Comparison of ENCODE assay signal across 26 cellular contexts in the genomic region with DNA sequence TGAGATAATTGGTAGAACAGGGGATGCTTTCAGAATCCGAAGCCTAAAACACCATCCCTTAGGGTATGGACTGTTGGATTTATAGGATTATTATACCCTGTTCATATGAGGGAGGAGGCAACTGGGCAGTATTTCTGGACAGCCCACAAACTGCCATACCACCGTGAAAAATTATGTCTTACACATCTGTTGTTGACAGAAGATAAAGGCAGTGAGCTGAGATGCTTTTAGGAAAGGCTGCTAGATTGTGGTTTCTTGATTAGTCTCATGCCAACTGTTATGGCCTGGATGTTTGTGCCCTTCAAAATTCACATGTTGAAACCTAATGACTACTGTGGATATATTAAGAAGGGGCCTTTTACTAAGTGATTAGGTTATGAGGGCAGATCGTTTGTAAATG.
DNase-seq lines count a peak whose midpoint lies in the region; ATAC-seq and TF ChIP-seq lines count a peak whose summit lies in the region.
"Had no signal": no experiment of that assay in that cellular context is flagged by ENCODE, and none has a peak within 500 bp of the region (broad histone marks: within the 10 kb centered on the region; RNA-seq: fewer than 3 reads in every experiment).

No MANE protein-coding gene starts in this region.

- peaks cover 48% of the 10 kb centered on the region for H3K36me3 Mint-ChIP-seq in activated CD8-positive, alpha-beta T cell treated with anti-CD3 and anti-CD28 coated beads, Interleukin-2, amount 10 ng/mL, durations not matched to agents 7 days and 5 days (ENCODE audit: low read depth)
- peaks cover 43% of the 10 kb centered on the region for H3K36me3 Mint-ChIP-seq in activated CD8-positive, alpha-beta T cell treated with anti-CD3 and anti-CD28 coated beads for 36 hours (ENCODE audit: low read depth)

- POLR2A ChIA-PET in activated CD8-positive, alpha-beta T cell treated with anti-CD3 and anti-CD28 coated beads, Interleukin-2, amount 10 ng/mL, durations not matched to agents 7 days and 5 days (lab: Charles Lee) = no interaction called here
- POLR2A ChIA-PET in activated CD8-positive, alpha-beta T cell treated with anti-CD3 and anti-CD28 coated beads for 36 hours (lab: Charles Lee) = no interaction called here

- ATAC-seq in activated CD8-positive, alpha-beta T cell treated with anti-CD3 and anti-CD28 coated beads, Interleukin-2, amount 10 ng/mL, durations not matched to agents 7 days and 5 days = no peak
- ATAC-seq in activated CD8-positive, alpha-beta T cell treated with anti-CD3 and anti-CD28 coated beads for 36 hours = no peak
- no peak for ATAC-seq in GM21515 (IDR thresholded peaks at IDR 0.05; ENCODE audit: unreplicated experiment)
- no peak for ATAC-seq in GM19023 (IDR thresholded peaks at IDR 0.05; ENCODE audit: unreplicated experiment)
- ATAC-seq in omental fat pad (ENCODE audit: low FRiP score) = no peak
- ATAC-seq: activated T-helper 17 cell treated with anti-CD3 and anti-CD28 coated beads, Interleukin-2, amount 50 U/mL, for 72 hours; gastroesophageal sphincter; left cardiac atrium had no signal

- intact Hi-C loops in activated CD8-positive, alpha-beta T cell treated with anti-CD3 and anti-CD28 coated beads for 36 hours (cut with micrococcal nuclease) = no loop called here

- peak overlapping the region; percentile 37 for H3K27ac Mint-ChIP-seq in activated CD8-positive, alpha-beta T cell treated with anti-CD3 and anti-CD28 coated beads, Interleukin-2, amount 10 ng/mL, durations not matched to agents 7 days and 5 days
- no peak overlapping the region for H3K27ac Mint-ChIP-seq in activated CD8-positive, alpha-beta T cell treated with anti-CD3 and anti-CD28 coated beads for 36 hours
- H3K27ac Mint-ChIP-seq: activated CD4-positive, alpha-beta memory T cell treated with anti-CD3 and anti-CD28 coated beads for 36 hours; activated T-helper 17 cell treated with anti-CD3 and anti-CD28 coated beads, Interleukin-2, amount 50 U/mL, for 72 hours; stimulated activated naive CD8-positive, alpha-beta T cell treated with anti-CD3 and anti-CD28 coated beads, Interleukin-15, Interleukin-2, amounts not matched to agents 100 ng/mL and 50 ng/mL, for 24 hours had no signal

- no peaks in the 10 kb centered on the region for H3K27me3 Mint-ChIP-seq in activated CD8-positive, alpha-beta T cell treated with anti-CD3 and anti-CD28 coated beads, Interleukin-2, amount 10 ng/mL, durations not matched to agents 7 days and 5 days (ENCODE audit: low read depth)
- H3K27me3 Mint-ChIP-seq in activated CD8-positive, alpha-beta T cell treated with anti-CD3 and anti-CD28 coated beads for 36 hours = no peaks in the 10 kb centered on the region
- H3K27me3 Mint-ChIP-seq: activated CD4-positive, alpha-beta memory T cell treated with anti-CD3 and anti-CD28 coated beads for 36 hours; activated T-helper 17 cell treated with anti-CD3 and anti-CD28 coated beads, Interleukin-2, amount 50 U/mL, for 72 hours; IgD-negative memory B cell; stimulated activated naive CD8-positive, alpha-beta T cell treated with anti-CD3 and anti-CD28 coated beads, Interleukin-15, Interleukin-2, amounts not matched to agents 100 ng/mL and 50 ng/mL, for 24 hours had no signal

- peaks cover 23% of the 10 kb centered on the region for H3K4me1 Mint-ChIP-seq in activated CD8-positive, alpha-beta T cell treated with anti-CD3 and anti-CD28 coated beads, Interleukin-2, amount 10 ng/mL, durations not matched to agents 7 days and 5 days (ENCODE audit: low read depth)
- peaks cover 13% of the 10 kb centered on the region for H3K4me1 Mint-ChIP-seq in activated CD8-positive, alpha-beta T cell treated with anti-CD3 and anti-CD28 coated beads for 36 hours (ENCODE audit: low read depth)
- H3K4me1 Mint-ChIP-seq: neural crest cell had no signal

- CTCF ChIA-PET in activated CD8-positive, alpha-beta T cell treated with anti-CD3 and anti-CD28 coated beads, Interleukin-2, amount 10 ng/mL, durations not matched to agents 7 days and 5 days (lab: Charles Lee) = interaction anchor here (0.9 to 1.6 kb wide), 2 partner anchors 23 to 369 kb away, joined by 3 to 4 read pairs; no protein-coding TSS in a partner anchor
- CTCF ChIA-PET in activated CD8-positive, alpha-beta T cell treated with anti-CD3 and anti-CD28 coated beads for 36 hours (lab: Charles Lee) = no interaction called here

- H3K4me3 Mint-ChIP-seq in activated CD8-positive, alpha-beta T cell treated with anti-CD3 and anti-CD28 coated beads, Interleukin-2, amount 10 ng/mL, durations not matched to agents 7 days and 5 days = no peak overlapping the region
- no peak overlapping the region for H3K4me3 Mint-ChIP-seq in activated CD8-positive, alpha-beta T cell treated with anti-CD3 and anti-CD28 coated beads for 36 hours
- H3K4me3 Mint-ChIP-seq: activated CD4-positive, alpha-beta memory T cell treated with anti-CD3 and anti-CD28 coated beads for 36 hours; activated T-helper 17 cell treated with anti-CD3 and anti-CD28 coated beads, Interleukin-2, amount 50 U/mL, for 72 hours; IgD-negative memory B cell; neural crest cell; stimulated activated naive CD8-positive, alpha-beta T cell treated with anti-CD3 and anti-CD28 coated beads, Interleukin-15, Interleukin-2, amounts not matched to agents 100 ng/mL and 50 ng/mL, for 24 hours had no signal

- TF ChIP-seq CTCF in activated CD8-positive, alpha-beta T cell treated with anti-CD3 and anti-CD28 coated beads for 36 hours (IDR thresholded peaks at IDR 0.05) = no peak
- TF ChIP-seq CTCF in omental fat pad (IDR thresholded peaks at IDR 0.05) = no peak

- DNase-seq in activated CD8-positive, alpha-beta T cell treated with anti-CD3 and anti-CD28 coated beads, Interleukin-2, amount 10 ng/mL, durations not matched to agents 7 days and 5 days = no peak
- DNase-seq in activated CD8-positive, alpha-beta T cell treated with anti-CD3 and anti-CD28 coated beads for 36 hours = no peak
- DNase-seq in RPMI7951 (ENCODE audit: low read depth) (peak; percentile 1), foreskin melanocyte (peak; percentile 10), omental fat pad (ENCODE audit: low spot score) (no peak), occipital lobe (lab: John Stamatoyannopoulos, UW) (no peak)
- DNase-seq: activated CD4-positive, alpha-beta memory T cell treated with anti-CD3 and anti-CD28 coated beads for 36 hours; activated CD4-positive, CD25-positive, alpha-beta regulatory T cell treated with anti-CD3 and anti-CD28 coated beads, Interleukin-2, amount 50 U/mL, for 72 hours; activated CD8-positive, alpha-beta memory T cell treated with anti-CD3 and anti-CD28 coated beads, Interleukin-2, amount 50 U/mL, for 48 hours; activated naive CD4-positive, alpha-beta T cell treated with anti-CD3 and anti-CD28 coated beads, Interleukin-2, amount 50 U/mL, for 16 hours; amygdala; left cardiac atrium; NCI-H1092 treated with DMSO at 0.1 percent for 48 hours; NCI-H187; posterior cingulate gyrus; RPMI8226; stimulated activated CD4-positive, alpha-beta T cell treated with anti-CD3 and anti-CD28 coated beads, Interleukin-2, amount 100 ng/mL, for 24 hours; T-helper 1 cell; testis had no signal

- no peaks in the 10 kb centered on the region for H3K9me3 Mint-ChIP-seq in activated CD8-positive, alpha-beta T cell treated with anti-CD3 and anti-CD28 coated beads, Interleukin-2, amount 10 ng/mL, durations not matched to agents 7 days and 5 days (ENCODE audit: insufficient read depth)
- no peaks in the 10 kb centered on the region for H3K9me3 Mint-ChIP-seq in activated CD8-positive, alpha-beta T cell treated with anti-CD3 and anti-CD28 coated beads for 36 hours
- H3K9me3 Mint-ChIP-seq: activated CD4-positive, alpha-beta memory T cell treated with anti-CD3 and anti-CD28 coated beads for 36 hours; activated T-helper 17 cell treated with anti-CD3 and anti-CD28 coated beads, Interleukin-2, amount 50 U/mL, for 72 hours; IgD-negative memory B cell; neural crest cell; stimulated activated naive CD8-positive, alpha-beta T cell treated with anti-CD3 and anti-CD28 coated beads, Interleukin-15, Interleukin-2, amounts not matched to agents 100 ng/mL and 50 ng/mL, for 24 hours had no signal

Comparison
In these comparisons a context has a peak if more than half of its experiments do, and no peak if none do; other contexts are left out.
1. DNase-seq: peak in RPMI7951 (single experiment) and foreskin melanocyte (single experiment); none in activated CD8-positive, alpha-beta T cell treated with anti-CD3 and anti-CD28 coated beads, Interleukin-2, amount 10 ng/mL, durations not matched to agents 7 days and 5 days (single experiment), activated CD8-positive, alpha-beta T cell treated with anti-CD3 and anti-CD28 coated beads for 36 hours (single experiment), omental fat pad (single experiment) and occipital lobe (single experiment).